Comparison of ENCODE assay signal across 18 cellular contexts in genomic region chr14:73027984-73028383, GRCh38. TPM values are rescaled to one million over a fixed set of nuclear protein-coding genes. Genes with fewer than 3 reads are reported as not detected.
A peak's percentile ranks its signal among the peaks of the same experiment; 100 is the strongest.
DNase-seq lines count a peak whose midpoint lies in the region; ATAC-seq and TF ChIP-seq lines count a peak whose summit lies in the region.
"Had no signal": no experiment of that assay in that cellular context is flagged by ENCODE, and none has a peak within 500 bp of the region (broad histone marks: within the 10 kb centered on the region; RNA-seq: fewer than 3 reads in every experiment).

No MANE protein-coding gene starts in this region.

- peaks cover 35% of the 10 kb centered on the region for H3K4me1 Mint-ChIP-seq in activated CD4-positive, alpha-beta T cell treated with anti-CD3 and anti-CD28 coated beads, Interleukin-2, amount 10 ng/mL, durations not matched to agents 7 days and 5 days
- peaks cover 15% of the 10 kb centered on the region for H3K4me1 Mint-ChIP-seq in endodermal cell

- H3K36me3 Mint-ChIP-seq in activated CD4-positive, alpha-beta T cell treated with anti-CD3 and anti-CD28 coated beads, Interleukin-2, amount 10 ng/mL, durations not matched to agents 7 days and 5 days (ENCODE audit: low read depth): peaks cover 14% of the 10 kb centered on the region
- peaks cover 14% of the 10 kb centered on the region for H3K36me3 Mint-ChIP-seq in endodermal cell (ENCODE audit: low read depth)

- H3K4me2 ChIP-seq in OCI-LY7 (ENCODE audit: low read length): 0 out of 2 replicates have a peak overlapping the region, but pooled peaks have one; percentile 63
- H3K4me2 ChIP-seq in parathyroid adenoma (ENCODE audit: low read length): no peak overlapping the region

- H3K9me2 ChIP-seq in OCI-LY7 (ENCODE audit: insufficient read depth, low read length): no peaks in the 10 kb centered on the region

- TF ChIP-seq CTCF in OCI-LY7 (conservative IDR thresholded peaks at IDR 0.05; ENCODE audit: low read length): no peak
- no peak for TF ChIP-seq CTCF in endodermal cell (conservative IDR thresholded peaks at IDR 0.05)
- TF ChIP-seq CTCF in parathyroid adenoma (IDR thresholded peaks at IDR 0.05): no peak

- H3K27me3 Mint-ChIP-seq in activated CD4-positive, alpha-beta T cell treated with anti-CD3 and anti-CD28 coated beads, Interleukin-2, amount 10 ng/mL, durations not matched to agents 7 days and 5 days: no peaks in the 10 kb centered on the region
- no peaks in the 10 kb centered on the region for H3K27me3 Mint-ChIP-seq in endodermal cell (ENCODE audit: insufficient read depth)

- H3K4me3 Mint-ChIP-seq in activated CD4-positive, alpha-beta T cell treated with anti-CD3 and anti-CD28 coated beads, Interleukin-2, amount 10 ng/mL, durations not matched to agents 7 days and 5 days: peak overlapping the region; percentile 94
- peak overlapping the region; percentile 81 for H3K4me3 Mint-ChIP-seq in endodermal cell

- no peaks in the 10 kb centered on the region for H3K27me3 ChIP-seq in endodermal cell (ENCODE audit: control insufficient read depth, insufficient read depth, low read length, poor library complexity, severe bottlenecking)
- H3K27me3 ChIP-seq in parathyroid adenoma (ENCODE audit: control insufficient read depth, insufficient read depth, low read length): no peaks in the 10 kb centered on the region
- H3K27me3 ChIP-seq: heart right ventricle, upper lobe of right lung had no signal

- H3K4me1 ChIP-seq in OCI-LY7 (ENCODE audit: insufficient read depth, low read length, poor library complexity, severe bottlenecking): peaks cover 15% of the 10 kb centered on the region
- peaks cover 5% of the 10 kb centered on the region for H3K4me1 ChIP-seq in endodermal cell (ENCODE audit: control insufficient read depth, insufficient read depth, low read length)
- no peaks in the 10 kb centered on the region for H3K4me1 ChIP-seq in parathyroid adenoma

- H3K4me3 ChIP-seq in OCI-LY7 (ENCODE audit: low read depth, low read length, poor library complexity, severe bottlenecking) (no peak overlapping the region), endodermal cell (ENCODE audit: low read length) (no peak overlapping the region), parathyroid adenoma (ENCODE audit: low read depth, low read length) (no peak overlapping the region)

- no peak overlapping the region for H3K27ac ChIP-seq in OCI-LY7 (ENCODE audit: low read depth, low read length, poor library complexity, severe bottlenecking)
- no peak overlapping the region for H3K27ac ChIP-seq in endodermal cell (ENCODE audit: low read depth, low read length)
- H3K27ac ChIP-seq in parathyroid adenoma: no peak overlapping the region
- H3K27ac ChIP-seq: upper lobe of right lung had no signal

- H3K9ac ChIP-seq in endodermal cell (ENCODE audit: extremely low read depth, low read length, poor library complexity, severe bottlenecking) (no peak overlapping the region), parathyroid adenoma (no peak overlapping the region)

- no peak for DNase-seq in activated CD4-positive, alpha-beta T cell treated with anti-CD3 and anti-CD28 coated beads, Interleukin-2, amount 10 ng/mL, durations not matched to agents 7 days and 5 days
- DNase-seq in activated CD4-positive, alpha-beta T cell treated with anti-CD3 and anti-CD28 coated beads for 1 hour: no peak
- DNase-seq in OCI-LY7 (ENCODE audit: low spot score) (no peak), endodermal cell (no peak), DMS53 (lab: John Stamatoyannopoulos, UW) (no peak)
- DNase-seq: activated gamma-delta T cell; caudate nucleus; DMS79; HCEC 1CT; heart right ventricle; left ventricle myocardium superior; NCI-H1436; NCI-H510A treated with DMSO at 0.1 percent for 48 hours; stimulated activated CD4-positive, alpha-beta T cell treated with anti-CD3 and anti-CD28 coated beads, Interleukin-15, amount 100 ng/mL, for 24 hours; upper lobe of right lung had no signal

- ATAC-seq in GM21529 (IDR thresholded peaks at IDR 0.05; ENCODE audit: unreplicated experiment) (no peak), HG03097 (IDR thresholded peaks at IDR 0.05; ENCODE audit: low FRiP score, unreplicated experiment) (no peak)

- H3K9me3 Mint-ChIP-seq in activated CD4-positive, alpha-beta T cell treated with anti-CD3 and anti-CD28 coated beads, Interleukin-2, amount 10 ng/mL, durations not matched to agents 7 days and 5 days: no peaks in the 10 kb centered on the region
- H3K9me3 Mint-ChIP-seq in endodermal cell: no peaks in the 10 kb centered on the region

- H3K79me2 ChIP-seq in OCI-LY7 (ENCODE audit: insufficient read depth, low read depth, low read length): peaks cover 10% of the 10 kb centered on the region; the same call in 1 of the 2 replicates
- H3K79me2 ChIP-seq in parathyroid adenoma: peaks cover 15% of the 10 kb centered on the region

- no peaks in the 10 kb centered on the region for H4K20me1 ChIP-seq in OCI-LY7 (ENCODE audit: insufficient read depth, low read length)

- H3K36me3 ChIP-seq in OCI-LY7 (ENCODE audit: insufficient read depth, low read length) (peaks cover 14% of the 10 kb centered on the region), endodermal cell (ENCODE audit: control insufficient read depth, insufficient read depth, low read length) (peaks cover 14% of the 10 kb centered on the region), parathyroid adenoma (ENCODE audit: control insufficient read depth, insufficient read depth, low read length) (no peaks in the 10 kb centered on the region)

- H2AFZ ChIP-seq in OCI-LY7 (ENCODE audit: low read length): peak overlapping the region; percentile 98
- H2AFZ ChIP-seq in parathyroid adenoma: peak overlapping the region; percentile 40

- CTCF ChIA-PET in activated CD4-positive, alpha-beta T cell treated with anti-CD3 and anti-CD28 coated beads, Interleukin-2, amount 10 ng/mL, durations not matched to agents 7 days and 5 days (lab: Charles Lee): interaction anchor here (1.4 kb wide), 1 partner anchor 11 kb away, joined by 5 read pairs; no protein-coding TSS in a partner anchor
- CTCF ChIA-PET in OCI-LY7 (lab: Charles Lee; ENCODE audit: unreplicated experiment): no interaction called here

- no peak overlapping the region for H3K27ac Mint-ChIP-seq in activated CD4-positive, alpha-beta T cell treated with anti-CD3 and anti-CD28 coated beads, Interleukin-2, amount 10 ng/mL, durations not matched to agents 7 days and 5 days
- H3K27ac Mint-ChIP-seq in endodermal cell: peak overlapping the region; percentile 86

- POLR2A ChIA-PET in activated CD4-positive, alpha-beta T cell treated with anti-CD3 and anti-CD28 coated beads, Interleukin-2, amount 10 ng/mL, durations not matched to agents 7 days and 5 days (lab: Charles Lee): no interaction called here
- POLR2A ChIA-PET in OCI-LY7 (lab: Charles Lee): interaction anchor here (0.6 to 2.5 kb wide), 3 partner anchors 9 to 70 kb away, joined by 4 to 18 read pairs (median 9); partner anchors contain the start of gene RBM25

- intact Hi-C loops in OCI-LY7 (cut with micrococcal nuclease; ENCODE audit: unreplicated experiment): loop anchor here (2.0 kb wide), 1 partner anchor 31 kb away; the partner anchor contains the start of gene RBM25

- H3K9me3 ChIP-seq in OCI-LY7 (ENCODE audit: low read length): no peaks in the 10 kb centered on the region
- H3K9me3 ChIP-seq in endodermal cell (ENCODE audit: control insufficient read depth, low read length): no peaks in the 10 kb centered on the region
- no peaks in the 10 kb centered on the region for H3K9me3 ChIP-seq in parathyroid adenoma (ENCODE audit: control insufficient read depth, low read length)
- H3K9me3 ChIP-seq: heart right ventricle, upper lobe of right lung had no signal

- no TSS peak for BruUV-seq in OCI-LY7 (replicated peaks; lab: Mats Ljungman, UMichigan)

RNA-seq across cellular contexts. Expression of gene ZFYVE1, which starts 1.1 kb away (rescaled TPM):
- total RNA-seq in activated CD4-positive, alpha-beta T cell treated with anti-CD3 and anti-CD28 coated beads, Interleukin-2, amount 10 ng/mL, durations not matched to agents 7 days and 5 days: 10 to 100 TPM; 12.5 to 12.9 TPM
- total RNA-seq in OCI-LY7 (2014; rRNA removed; shearing (Covaris generic)): 8.1 and 11.5 TPM in 2 replicates
- total RNA-seq in OCI-LY7 (2022) (14.3 and 15.1 TPM in 2 replicates), endodermal cell (10 to 100 TPM; 11.6 to 16.6 TPM)
- 14.6 TPM for polyA plus RNA-seq in endodermal cell (2013, experiment 1 of 2)
- 12.9 TPM for polyA plus RNA-seq in endodermal cell (2013, experiment 2 of 2)

RNA-seq across cellular contexts. Expression of gene RBM25, which starts 30.4 kb away (rescaled TPM):
- total RNA-seq in activated CD4-positive, alpha-beta T cell treated with anti-CD3 and anti-CD28 coated beads, Interleukin-2, amount 10 ng/mL, durations not matched to agents 7 days and 5 days: 100 to 1,000 TPM in 1 of 2 experiments, 10 to 100 TPM in 1; 99.4 to 100 TPM
- total RNA-seq in OCI-LY7 (2014; rRNA removed; shearing (Covaris generic)): 60.1 and 70.5 TPM in 2 replicates
- total RNA-seq in OCI-LY7 (2022) (119 and 120 TPM in 2 replicates), endodermal cell (100 to 1,000 TPM; 132 to 164 TPM)
- polyA plus RNA-seq in endodermal cell (2013, experiment 1 of 2): 120 TPM
- polyA plus RNA-seq in endodermal cell (2013, experiment 2 of 2): 102 TPM
